9 cellular contexts compared by ENCODE assay signal in genomic region chr18:57819671-57820460, GRCh38. TPM values are rescaled to one million over a fixed set of nuclear protein-coding genes. Genes with fewer than 3 reads are reported as not detected.
DNase-seq lines count a peak whose midpoint lies in the region; TF ChIP-seq lines count a peak whose summit lies in the region.
"Had no signal": no experiment of that assay in that cellular context is flagged by ENCODE, and none has a peak within 500 bp of the region (broad histone marks: within the 10 kb centered on the region; RNA-seq: fewer than 3 reads in every experiment).

No MANE protein-coding gene starts in this region.

- H3K36me3 Mint-ChIP-seq in CD8-positive, alpha-beta memory T cell = no peaks in the 10 kb centered on the region
- H3K36me3 Mint-ChIP-seq in HFFc6 (ENCODE audit: low read depth) = no peaks in the 10 kb centered on the region
- H3K36me3 Mint-ChIP-seq: activated naive CD8-positive, alpha-beta T cell treated with anti-CD3 and anti-CD28 coated beads, Interleukin-2, amount 10 ng/mL, durations not matched to agents 7 days and 5 days had no signal

- CTCF ChIA-PET in CD8-positive, alpha-beta memory T cell (lab: Charles Lee) = no interaction called here

- H3K4me1 ChIP-seq in CD8-positive, alpha-beta memory T cell (ENCODE audit: insufficient read depth, low read length) = no peaks in the 10 kb centered on the region
- H3K4me1 ChIP-seq in osteoblast (ENCODE audit: insufficient read depth, low read length) (peaks cover 15% of the 10 kb centered on the region), smooth muscle cell (ENCODE audit: low read depth) (no peaks in the 10 kb centered on the region)

- H3K9me3 Mint-ChIP-seq in CD8-positive, alpha-beta memory T cell = peaks cover 0 to 7% (median 0%) of the 10 kb centered on the region in 5 donors
- H3K9me3 Mint-ChIP-seq in HFFc6 = no peaks in the 10 kb centered on the region
- H3K9me3 Mint-ChIP-seq: activated naive CD8-positive, alpha-beta T cell treated with anti-CD3 and anti-CD28 coated beads, Interleukin-2, amount 10 ng/mL, durations not matched to agents 7 days and 5 days had no signal

- H3K27me3 Mint-ChIP-seq in CD8-positive, alpha-beta memory T cell = peaks cover 4 to 24% of the 10 kb centered on the region in 2 donors
- H3K27me3 Mint-ChIP-seq in HFFc6 (ENCODE audit: insufficient read depth) = no peaks in the 10 kb centered on the region

- TF ChIP-seq CTCF in HFFc6 (IDR thresholded peaks at IDR 0.05) (no peak), epithelial cell of esophagus (IDR thresholded peaks at IDR 0.05; ENCODE audit: insufficient read depth, low read depth, low read length, missing control alignments) (no peak), osteoblast (IDR thresholded peaks at IDR 0.05; ENCODE audit: extremely low read depth, low read depth, low read length) (no peak), smooth muscle cell (IDR thresholded peaks at IDR 0.05; ENCODE audit: borderline replicate concordance, insufficient read depth, poor library complexity, severe bottlenecking) (no peak)

- no peaks in the 10 kb centered on the region for H3K36me3 ChIP-seq in CD8-positive, alpha-beta memory T cell (ENCODE audit: insufficient read depth, low read length)
- H3K36me3 ChIP-seq in osteoblast (ENCODE audit: insufficient read depth, low read length) (no peaks in the 10 kb centered on the region), smooth muscle cell (ENCODE audit: low read depth) (no peaks in the 10 kb centered on the region)

- H3K27ac Mint-ChIP-seq in CD8-positive, alpha-beta memory T cell = peak overlapping the region in 1 of 8 donors; percentile 36
- peak overlapping the region; percentile 90 for H3K27ac Mint-ChIP-seq in HFFc6
- H3K27ac Mint-ChIP-seq: activated naive CD8-positive, alpha-beta T cell treated with anti-CD3 and anti-CD28 coated beads, Interleukin-2, amount 10 ng/mL, durations not matched to agents 7 days and 5 days had no signal

- no peak for DNase-seq in CD8-positive, alpha-beta memory T cell
- DNase-seq in HFFc6 = peak; percentile 83
- peak; percentile 86 for DNase-seq in NCI-H774 (lab: John Stamatoyannopoulos, UW)
- peak; percentile 92 for DNase-seq in epithelial cell of esophagus (ENCODE audit: low read depth)
- peak; percentile 81 for DNase-seq in osteoblast (ENCODE audit: insufficient read length, low spot score, missing footprints)
- no peak for DNase-seq in Kasumi-1 (lab: John Stamatoyannopoulos, UW)
- DNase-seq in smooth muscle cell (lab: John Stamatoyannopoulos, UW; ENCODE audit: unreplicated experiment) = no peak
- DNase-seq in NCI-H187 (lab: John Stamatoyannopoulos, UW) = no peak
- DNase-seq: activated naive CD8-positive, alpha-beta T cell treated with anti-CD3 and anti-CD28 coated beads, Interleukin-2, amount 10 ng/mL, durations not matched to agents 7 days and 5 days had no signal

- H3K9ac ChIP-seq in smooth muscle cell (ENCODE audit: low read depth) = no peak overlapping the region

- no peaks in the 10 kb centered on the region for H3K9me3 ChIP-seq in CD8-positive, alpha-beta memory T cell (ENCODE audit: low read length)
- no peaks in the 10 kb centered on the region for H3K9me3 ChIP-seq in osteoblast (ENCODE audit: low read depth, low read length)
- no peaks in the 10 kb centered on the region for H3K9me3 ChIP-seq in smooth muscle cell (replicated peaks; ENCODE audit: low read depth)

- H3K4me2 ChIP-seq in osteoblast (ENCODE audit: insufficient read depth, low read length) (peak overlapping the region; percentile 63), smooth muscle cell (no peak overlapping the region)

- H3K27ac ChIP-seq in CD8-positive, alpha-beta memory T cell (ENCODE audit: low read depth, low read length) = peak overlapping the region; percentile 72
- H3K27ac ChIP-seq in osteoblast (ENCODE audit: low read depth, low read length) (peak overlapping the region; percentile 81), smooth muscle cell (ENCODE audit: low read depth) (no peak overlapping the region)

- POLR2A ChIA-PET in CD8-positive, alpha-beta memory T cell (lab: Charles Lee) = no interaction called here

- no peaks in the 10 kb centered on the region for H3K27me3 ChIP-seq in CD8-positive, alpha-beta memory T cell (ENCODE audit: insufficient read depth, low read length, poor library complexity, severe bottlenecking)
- H3K27me3 ChIP-seq in osteoblast (ENCODE audit: insufficient read depth, low read length) (no peaks in the 10 kb centered on the region), smooth muscle cell (ENCODE audit: low read depth) (no peaks in the 10 kb centered on the region)

- H3K4me3 Mint-ChIP-seq in CD8-positive, alpha-beta memory T cell = no peak overlapping the region
- peak overlapping the region; percentile 55 for H3K4me3 Mint-ChIP-seq in HFFc6
- H3K4me3 Mint-ChIP-seq: activated naive CD8-positive, alpha-beta T cell treated with anti-CD3 and anti-CD28 coated beads, Interleukin-2, amount 10 ng/mL, durations not matched to agents 7 days and 5 days had no signal

- H3K4me3 ChIP-seq in CD8-positive, alpha-beta memory T cell (ENCODE audit: low read length) = no peak overlapping the region
- H3K4me3 ChIP-seq in epithelial cell of esophagus (ENCODE audit: low read length) (no peak overlapping the region), osteoblast (ENCODE audit: insufficient read depth, low read length) (no peak overlapping the region), smooth muscle cell (no peak overlapping the region)

- WGBS in smooth muscle cell (ENCODE audit: low lambda C conversion rate) = 59% methylated on average over 10 of the region's 10 CpGs

- H3K79me2 ChIP-seq in osteoblast (ENCODE audit: insufficient read depth, low read length) (no peaks in the 10 kb centered on the region), smooth muscle cell (ENCODE audit: low read depth) (no peaks in the 10 kb centered on the region)

- H2AFZ ChIP-seq in osteoblast (ENCODE audit: low read length) (peak overlapping the region; percentile 40), smooth muscle cell (ENCODE audit: low read depth) (no peak overlapping the region)

- no peaks in the 10 kb centered on the region for H3K4me1 Mint-ChIP-seq in CD8-positive, alpha-beta memory T cell
- H3K4me1 Mint-ChIP-seq in HFFc6 (ENCODE audit: low read depth) = peaks cover 51% of the 10 kb centered on the region

- no peaks in the 10 kb centered on the region for H3F3A ChIP-seq in smooth muscle cell (ENCODE audit: low read depth)

- H4K20me1 ChIP-seq in osteoblast (ENCODE audit: insufficient read depth, low read length) = no peaks in the 10 kb centered on the region
- no peaks in the 10 kb centered on the region for H4K20me1 ChIP-seq in smooth muscle cell (ENCODE audit: low read depth)

RNA-seq across cellular contexts. Expression of gene ATP8B1, which starts 16.8 kb away (rescaled TPM):
- not detected for total RNA-seq in CD8-positive, alpha-beta memory T cell
- not detected for polyA plus RNA-seq in CD8-positive, alpha-beta memory T cell
- 100 to 1,000 TPM in 3 of 6 experiments, 10 to 100 TPM in 3; 78.8 to 115 (median 94.6) TPM for total RNA-seq in HFFc6 (2021; fragmentation: NEBNext Ultra II Directional; extraction: Animal tissue kit (Norgen Biotek cat#: 25700))
- total RNA-seq in osteoblast = 41.5 and 46.7 TPM in 2 replicates
- 1.9 and 6.1 TPM in 2 replicates for total RNA-seq in smooth muscle cell
- polyA plus RNA-seq in smooth muscle cell = 1.0 and 1.1 TPM in 2 replicates

Comparison
In these comparisons a context has a peak if more than half of its experiments do, and no peak if none do; other contexts are left out.
1. DNase-seq: peak in HFFc6 (single experiment), NCI-H774 (single experiment), epithelial cell of esophagus (single experiment) and osteoblast (single experiment); none in CD8-positive, alpha-beta memory T cell (0 of 5), Kasumi-1 (0 of 2), smooth muscle cell (single experiment) and NCI-H187 (0 of 2).